8 cellular contexts compared by ENCODE assay signal in the genomic region with DNA sequence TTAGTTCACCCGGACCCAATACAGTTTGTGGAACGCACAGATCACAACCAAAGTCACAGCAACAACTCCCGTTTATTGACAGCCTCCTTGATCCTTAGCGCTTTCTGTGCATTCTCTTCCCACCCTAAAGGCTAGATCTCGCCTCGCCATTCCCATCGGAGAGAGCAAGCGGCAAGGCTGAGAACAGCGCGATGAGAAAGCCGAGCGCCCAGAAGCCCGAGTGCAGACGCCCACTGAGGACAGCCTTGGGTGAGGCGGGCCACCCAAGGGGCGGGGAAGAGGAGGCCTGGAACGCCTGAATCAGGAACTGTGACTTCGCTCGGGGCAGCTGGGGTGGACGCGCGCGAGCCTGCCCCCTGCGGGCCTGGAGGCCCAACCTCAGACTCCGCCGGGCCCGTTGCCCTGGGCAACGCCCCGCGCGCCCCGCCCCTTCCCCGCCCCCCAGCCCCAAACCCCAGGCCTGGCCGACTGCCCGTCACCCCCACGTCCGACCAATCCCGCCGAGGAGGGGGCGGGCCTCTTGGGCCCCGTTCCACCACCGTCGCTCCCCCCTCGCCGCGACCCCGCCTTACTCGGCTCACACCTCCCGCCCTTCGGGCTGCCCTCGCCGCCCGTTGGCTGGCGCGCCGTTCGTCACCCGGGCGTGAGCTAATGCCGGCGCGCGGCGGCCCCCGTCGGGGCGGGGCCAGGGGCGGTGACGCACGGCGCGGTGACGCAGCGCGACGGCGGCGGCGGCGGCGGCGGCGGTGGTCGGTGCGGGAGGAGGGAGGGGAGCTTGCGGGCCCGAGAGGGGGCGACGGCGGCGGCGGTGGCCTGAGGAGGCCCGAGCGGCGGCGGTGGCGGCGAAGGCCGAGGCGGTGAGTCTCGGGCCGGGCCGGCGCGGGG.
DNase-seq lines count a peak whose midpoint lies in the region; ATAC-seq, FAIRE-seq and TF ChIP-seq lines count a peak whose summit lies in the region.

A gene with protein sequence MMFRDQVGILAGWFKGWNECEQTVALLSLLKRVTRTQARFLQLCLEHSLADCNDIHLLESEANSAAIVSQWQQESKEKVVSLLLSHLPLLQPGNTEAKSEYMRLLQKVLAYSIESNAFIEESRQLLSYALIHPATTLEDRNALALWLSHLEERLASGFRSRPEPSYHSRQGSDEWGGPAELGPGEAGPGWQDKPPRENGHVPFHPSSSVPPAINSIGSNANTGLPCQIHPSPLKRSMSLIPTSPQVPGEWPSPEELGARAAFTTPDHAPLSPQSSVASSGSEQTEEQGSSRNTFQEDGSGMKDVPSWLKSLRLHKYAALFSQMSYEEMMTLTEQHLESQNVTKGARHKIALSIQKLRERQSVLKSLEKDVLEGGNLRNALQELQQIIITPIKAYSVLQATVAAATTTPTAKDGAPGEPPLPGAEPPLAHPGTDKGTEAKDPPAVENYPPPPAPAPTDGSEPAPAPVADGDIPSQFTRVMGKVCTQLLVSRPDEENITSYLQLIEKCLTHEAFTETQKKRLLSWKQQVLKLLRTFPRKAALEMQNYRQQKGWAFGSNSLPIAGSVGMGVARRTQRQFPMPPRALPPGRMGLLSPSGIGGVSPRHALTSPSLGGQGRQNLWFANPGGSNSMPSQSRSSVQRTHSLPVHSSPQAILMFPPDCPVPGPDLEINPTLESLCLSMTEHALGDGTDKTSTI (plus strand): TSS at position 702 of the 885 bp plus-strand sequence. CDS start 14,473 bp downstream, outside the sequence.

- H3K27me3 ChIP-seq in RWPE2 (ENCODE audit: insufficient read depth, poor library complexity, severe bottlenecking): no peaks in the 10 kb centered on the region

- H3K27me3 Mint-ChIP-seq in nephron (ENCODE audit: low read depth): no peaks in the 10 kb centered on the region
- no peaks in the 10 kb centered on the region for H3K27me3 Mint-ChIP-seq in stimulated activated naive CD8-positive, alpha-beta T cell treated with anti-CD3 and anti-CD28 coated beads, Interleukin-15, Interleukin-2, amounts not matched to agents 100 ng/mL and 50 ng/mL, for 24 hours

- peak; percentile 96 for TF ChIP-seq CTCF in RWPE2 (IDR thresholded peaks at IDR 0.05; ENCODE audit: poor library complexity, severe bottlenecking)
- TF ChIP-seq CTCF in fibroblast of pulmonary artery (IDR thresholded peaks at IDR 0.05; ENCODE audit: low read length, missing control alignments): peak; percentile 50
- TF ChIP-seq CTCF in nephron (IDR thresholded peaks at IDR 0.05; ENCODE audit: unreplicated experiment in 3 of 3): peak; percentile 77 to 90 (median 80)

- FAIRE-seq in H54 (lab: Jason Lieb, UNC): no peak

- H3K27ac ChIP-seq in RWPE2 (ENCODE audit: poor library complexity, severe bottlenecking): peak within 1 kb of the TSS; percentile 56

- peaks cover 46% of the 10 kb centered on the region for H3K4me1 Mint-ChIP-seq in nephron
- H3K4me1 Mint-ChIP-seq in stimulated activated naive CD8-positive, alpha-beta T cell treated with anti-CD3 and anti-CD28 coated beads, Interleukin-15, Interleukin-2, amounts not matched to agents 100 ng/mL and 50 ng/mL, for 24 hours (ENCODE audit: low read depth): peaks cover 75% of the 10 kb centered on the region

- no peaks in the 10 kb centered on the region for H3K9me3 Mint-ChIP-seq in nephron
- H3K9me3 Mint-ChIP-seq in stimulated activated naive CD8-positive, alpha-beta T cell treated with anti-CD3 and anti-CD28 coated beads, Interleukin-15, Interleukin-2, amounts not matched to agents 100 ng/mL and 50 ng/mL, for 24 hours: no peaks in the 10 kb centered on the region

- DNase-seq in H54 (ENCODE audit: insufficient read length, low spot score) (peak; percentile 99), LoVo (ENCODE audit: low spot score) (peak; percentile 98), RWPE2 (ENCODE audit: low spot score) (peak; percentile 97), fibroblast of pulmonary artery (ENCODE audit: low read depth) (peak; percentile 98)
- peak; percentile 99 for DNase-seq in activated T-helper 9 cell treated with anti-CD3 and anti-CD28 coated beads, Interleukin-2, amount 50 U/mL, for 16 hours (ENCODE audit: low read depth)

- peak; percentile 96 for TF ChIP-seq POLR2A in H54 (IDR thresholded peaks at IDR 0.05; ENCODE audit: low read depth, low read length)

- peak within 1 kb of the TSS; percentile 63 to 91 (median 90) for H3K27ac Mint-ChIP-seq in nephron
- peak within 1 kb of the TSS; percentile 93 for H3K27ac Mint-ChIP-seq in stimulated activated naive CD8-positive, alpha-beta T cell treated with anti-CD3 and anti-CD28 coated beads, Interleukin-15, Interleukin-2, amounts not matched to agents 100 ng/mL and 50 ng/mL, for 24 hours

- H3K4me3 ChIP-seq in RWPE2 (ENCODE audit: severe bottlenecking) (peak within 1 kb of the TSS; percentile 97), fibroblast of pulmonary artery (replicated peaks; ENCODE audit: low read depth, low read length) (peak within 1 kb of the TSS; percentile 97)

- peak within 1 kb of the TSS; percentile 92 to 95 (median 94) for H3K4me3 Mint-ChIP-seq in nephron
- H3K4me3 Mint-ChIP-seq in stimulated activated naive CD8-positive, alpha-beta T cell treated with anti-CD3 and anti-CD28 coated beads, Interleukin-15, Interleukin-2, amounts not matched to agents 100 ng/mL and 50 ng/mL, for 24 hours: peak within 1 kb of the TSS; percentile 94

- 0 out of 2 replicates have a peak, but pooled peaks cover 3% of the 10 kb centered on the region for H3K36me3 ChIP-seq in ES-I3 (ENCODE audit: insufficient read depth, low read length)
- peaks cover 16% of the 10 kb centered on the region for H3K36me3 ChIP-seq in RWPE2 (ENCODE audit: low read depth)

- H3K9me3 ChIP-seq in ES-I3 (ENCODE audit: control insufficient read depth, insufficient read depth, low read length) (no peaks in the 10 kb centered on the region), RWPE2 (ENCODE audit: severe bottlenecking) (no peaks in the 10 kb centered on the region)

- peak; percentile 93 for ATAC-seq in RWPE2 (ENCODE audit: low read depth)

- H3K4me1 ChIP-seq in ES-I3 (ENCODE audit: insufficient read depth, low read length): no peaks in the 10 kb centered on the region
- H3K4me1 ChIP-seq in RWPE2 (ENCODE audit: insufficient read depth, poor library complexity, severe bottlenecking): peaks cover 5% of the 10 kb centered on the region

- peaks cover 12% of the 10 kb centered on the region for H3K36me3 Mint-ChIP-seq in nephron (ENCODE audit: low read depth)
- H3K36me3 Mint-ChIP-seq in stimulated activated naive CD8-positive, alpha-beta T cell treated with anti-CD3 and anti-CD28 coated beads, Interleukin-15, Interleukin-2, amounts not matched to agents 100 ng/mL and 50 ng/mL, for 24 hours (ENCODE audit: low read depth): no peaks in the 10 kb centered on the region

- peak within 1 kb of the TSS; percentile 97 for H3K9ac ChIP-seq in ES-I3 (ENCODE audit: low read depth, low read length)

Comparison
In these comparisons a context has a peak if more than half of its experiments do, and no peak if none do; other contexts are left out.
1. Peak in every context shown above with its lines: DNase-seq, ATAC-seq, H3K4me3 ChIP-seq and H3K27ac ChIP-seq.